Comparison of ENCODE assay signal across 8 cellular contexts in genomic region chr11:45110562-45110961, GRCh38. TPM values are rescaled to one million over a fixed set of nuclear protein-coding genes. Genes with fewer than 3 reads are reported as not detected.
DNase-seq lines count a peak whose midpoint lies in the region; ATAC-seq and TF ChIP-seq lines count a peak whose summit lies in the region.

No MANE protein-coding gene starts in this region.

- intact Hi-C loops in lower leg skin (cut with DNase I; ENCODE audit: low total_unique reads) = loop anchor here (2.0 kb wide), 1 partner anchor 222 kb away; no protein-coding TSS in a partner anchor

- peaks cover 18 to 62% of the 10 kb centered on the region in 2 donors for H3K27me3 Mint-ChIP-seq in CD8-positive, alpha-beta memory T cell
- peaks cover 21% of the 10 kb centered on the region for H3K27me3 Mint-ChIP-seq in activated CD4-positive, alpha-beta T cell treated with anti-CD3 and anti-CD28 coated beads, Interleukin-2, amount 10 ng/mL, durations not matched to agents 7 days and 5 days

- no peak overlapping the region for H3K27ac Mint-ChIP-seq in CD8-positive, alpha-beta memory T cell
- H3K27ac Mint-ChIP-seq in activated CD4-positive, alpha-beta T cell treated with anti-CD3 and anti-CD28 coated beads, Interleukin-2, amount 10 ng/mL, durations not matched to agents 7 days and 5 days = no peak overlapping the region

- no peaks in the 10 kb centered on the region for H3K4me1 Mint-ChIP-seq in CD8-positive, alpha-beta memory T cell
- H3K4me1 Mint-ChIP-seq in activated CD4-positive, alpha-beta T cell treated with anti-CD3 and anti-CD28 coated beads, Interleukin-2, amount 10 ng/mL, durations not matched to agents 7 days and 5 days = no peaks in the 10 kb centered on the region

- H3K27ac ChIP-seq in CD8-positive, alpha-beta memory T cell (ENCODE audit: low read depth, low read length) = no peak overlapping the region

- no peak for TF ChIP-seq POLR2A in lower leg skin (IDR thresholded peaks at IDR 0.05)

- in situ Hi-C loops in GM13977 (cut with MboI; ENCODE audit: low pct_unique_long_range_greater_than_20kb, low sequenced_read_pairs, unreplicated experiment) = loop anchor here (25.0 kb wide), 1 partner anchor 177 kb away; the partner anchor contains the start of gene SYT13

- no peaks in the 10 kb centered on the region for H3K36me3 ChIP-seq in CD8-positive, alpha-beta memory T cell (ENCODE audit: insufficient read depth, low read length)

- no peaks in the 10 kb centered on the region for H3K9me3 ChIP-seq in CD8-positive, alpha-beta memory T cell (ENCODE audit: low read length)

- H3K4me3 Mint-ChIP-seq in CD8-positive, alpha-beta memory T cell = no peak overlapping the region
- H3K4me3 Mint-ChIP-seq in activated CD4-positive, alpha-beta T cell treated with anti-CD3 and anti-CD28 coated beads, Interleukin-2, amount 10 ng/mL, durations not matched to agents 7 days and 5 days = no peak overlapping the region

- 13 to 14% methylated on average over 8 to 10 of the region's 10 CpGs for WGBS in lower leg skin, 2 donors

- DNase-seq in CD8-positive, alpha-beta memory T cell = peak in 3 of 5 donors; percentile 51 to 64 (median 58)
- DNase-seq in GM13977 (ENCODE audit: low spot score) (peak; percentile 71), NCI-H2196 (lab: John Stamatoyannopoulos, UW; ENCODE audit: unreplicated experiment) (peak; percentile 83), glomerular visceral epithelial cell (ENCODE audit: extremely low spot score) (peak; percentile 72), pons (ENCODE audit: low spot score) (peak; percentile 84), lower leg skin (ENCODE audit: low spot score in 2 of 2) (no peak)
- peak; percentile 60 for DNase-seq in activated CD4-positive, alpha-beta T cell treated with anti-CD3 and anti-CD28 coated beads, Interleukin-2, amount 10 ng/mL, durations not matched to agents 7 days and 5 days

- no peaks in the 10 kb centered on the region for H3K27me3 ChIP-seq in CD8-positive, alpha-beta memory T cell (ENCODE audit: insufficient read depth, low read length, poor library complexity, severe bottlenecking)

- no peaks in the 10 kb centered on the region for H3K4me1 ChIP-seq in CD8-positive, alpha-beta memory T cell (ENCODE audit: insufficient read depth, low read length)

- no peaks in the 10 kb centered on the region for H3K9me3 Mint-ChIP-seq in CD8-positive, alpha-beta memory T cell
- H3K9me3 Mint-ChIP-seq in activated CD4-positive, alpha-beta T cell treated with anti-CD3 and anti-CD28 coated beads, Interleukin-2, amount 10 ng/mL, durations not matched to agents 7 days and 5 days = no peaks in the 10 kb centered on the region

- no peak overlapping the region for H3K4me3 ChIP-seq in CD8-positive, alpha-beta memory T cell (ENCODE audit: low read length)
- H3K4me3 ChIP-seq in lower leg skin (ENCODE audit: low read depth, poor library complexity, severe bottlenecking) = no peak overlapping the region

- peak; percentile 66 for TF ChIP-seq CTCF in GM13977 (IDR thresholded peaks at IDR 0.05; ENCODE audit: extremely low read depth, insufficient read depth, missing control alignments)
- peak in 1 of 3 donors; percentile 58 for TF ChIP-seq CTCF in lower leg skin (IDR thresholded peaks at IDR 0.05)

- no peak for ATAC-seq in GM19351 (IDR thresholded peaks at IDR 0.05; ENCODE audit: unreplicated experiment)

- peaks cover 0 to 4% (median 2%) of the 10 kb centered on the region in 3 donors for H3K36me3 Mint-ChIP-seq in CD8-positive, alpha-beta memory T cell
- H3K36me3 Mint-ChIP-seq in activated CD4-positive, alpha-beta T cell treated with anti-CD3 and anti-CD28 coated beads, Interleukin-2, amount 10 ng/mL, durations not matched to agents 7 days and 5 days (ENCODE audit: low read depth) = no peaks in the 10 kb centered on the region

- CTCF ChIA-PET in CD8-positive, alpha-beta memory T cell (lab: Charles Lee) = interaction anchor here (0.7 to 18.3 kb wide), 35 partner anchors 8 to 554 kb away, joined by 3 to 1027 read pairs (median 4); partner anchors contain the start of gene SYT13
- CTCF ChIA-PET in activated CD4-positive, alpha-beta T cell treated with anti-CD3 and anti-CD28 coated beads, Interleukin-2, amount 10 ng/mL, durations not matched to agents 7 days and 5 days (lab: Charles Lee) = interaction anchor here (0.7 to 17.9 kb wide), 10 partner anchors 13 to 313 kb away, joined by 3 to 441 read pairs (median 6); no protein-coding TSS in a partner anchor

- POLR2A ChIA-PET in CD8-positive, alpha-beta memory T cell (lab: Charles Lee) = interaction anchor here (0.8 kb wide), 1 partner anchor 1097 kb away, joined by 3 read pairs; no protein-coding TSS in a partner anchor
- POLR2A ChIA-PET in activated CD4-positive, alpha-beta T cell treated with anti-CD3 and anti-CD28 coated beads, Interleukin-2, amount 10 ng/mL, durations not matched to agents 7 days and 5 days (lab: Charles Lee) = no interaction called here

RNA-seq across cellular contexts. Expression of gene PRDM11, which starts 35.9 kb away (rescaled TPM):
- total RNA-seq in CD8-positive, alpha-beta memory T cell = 1 to 10 TPM; 5.6 to 7.7 TPM
- polyA plus RNA-seq in CD8-positive, alpha-beta memory T cell = 3.1 TPM
- total RNA-seq in activated CD4-positive, alpha-beta T cell treated with anti-CD3 and anti-CD28 coated beads, Interleukin-2, amount 10 ng/mL, durations not matched to agents 7 days and 5 days = 1 to 10 TPM; 1.6 to 1.7 TPM
- total RNA-seq in lower leg skin = 1 to 10 TPM; 3.2 to 9.5 (median 6.6) TPM

Comparison
In these comparisons a context has a peak if more than half of its experiments do, and no peak if none do; other contexts are left out.
1. DNase-seq: peak in CD8-positive, alpha-beta memory T cell (3 of 5), GM13977 (single experiment), NCI-H2196 (single experiment), activated CD4-positive, alpha-beta T cell treated with anti-CD3 and anti-CD28 coated beads, Interleukin-2, amount 10 ng/mL, durations not matched to agents 7 days and 5 days (single experiment), glomerular visceral epithelial cell (single experiment) and pons (single experiment); none in lower leg skin (0 of 2).